Comparison of ENCODE assay signal across 1 cellular context in genomic region chr1:26844797-26845196, GRCh38. TPM values are rescaled to one million over a fixed set of nuclear protein-coding genes. Genes with fewer than 3 reads are reported as not detected.
"Had no signal": no experiment of that assay in that cellular context is flagged by ENCODE, and none has a peak within 500 bp of the region (broad histone marks: within the 10 kb centered on the region; RNA-seq: fewer than 3 reads in every experiment).

No MANE protein-coding gene starts in this region.

RNA-seq across cellular contexts. Expression of gene SFN, which starts 18.2 kb away (rescaled TPM):
- polyA plus RNA-seq: IgD-negative memory B cell had no signal
